9 cellular contexts compared by ENCODE assay signal in the genomic region with DNA sequence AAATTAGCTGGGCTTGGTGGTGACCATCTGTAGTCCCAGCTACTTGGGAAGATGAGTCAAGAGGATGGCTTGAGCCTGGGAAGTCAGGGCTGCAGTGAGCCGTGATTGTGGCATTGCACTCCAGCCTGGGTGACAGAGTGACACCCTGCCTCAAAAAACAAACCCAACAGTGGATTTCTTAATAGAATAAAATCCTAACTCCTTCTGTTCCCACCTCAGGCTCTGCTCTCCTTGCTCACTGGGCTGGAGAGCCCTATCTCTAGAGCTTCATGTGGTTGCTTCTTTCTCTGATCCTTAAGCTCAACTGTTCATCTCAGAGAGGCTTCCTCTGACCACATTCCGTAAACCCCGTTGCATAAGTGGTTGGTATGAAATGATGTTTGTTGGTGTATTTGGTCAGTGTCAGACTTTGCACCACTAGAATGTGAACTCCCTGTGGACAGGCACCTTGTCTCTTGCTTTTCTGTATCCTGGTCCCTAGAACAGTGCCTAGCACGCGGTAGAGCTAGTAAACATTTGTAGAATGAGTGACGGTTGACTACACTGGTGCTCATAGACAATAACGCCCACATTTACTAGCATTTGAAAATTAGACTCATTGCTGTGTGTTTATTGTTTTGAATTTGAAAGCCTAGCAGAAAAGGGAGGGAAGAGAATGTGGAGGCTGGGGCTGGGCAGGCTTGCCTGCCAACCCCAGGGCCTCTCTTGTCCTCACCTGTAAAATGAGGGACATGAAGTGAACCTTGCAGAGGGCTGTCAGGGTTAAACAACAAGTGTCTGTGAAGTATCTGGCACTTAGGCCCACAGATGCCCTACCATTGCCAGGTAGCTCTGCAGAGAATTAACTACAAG. TPM values are rescaled to one million over a fixed set of nuclear protein-coding genes. Genes with fewer than 3 reads are reported as not detected.
DNase-seq lines count a peak whose midpoint lies in the region; ATAC-seq and TF ChIP-seq lines count a peak whose summit lies in the region.
"Had no signal": no experiment of that assay in that cellular context is flagged by ENCODE, and none has a peak within 500 bp of the region (broad histone marks: within the 10 kb centered on the region; RNA-seq: fewer than 3 reads in every experiment).

No MANE protein-coding gene starts in this region.

- H3K27me3 Mint-ChIP-seq in effector memory CD8-positive, alpha-beta T cell: no peaks in the 10 kb centered on the region
- H3K27me3 Mint-ChIP-seq in progenitor cell of endocrine pancreas: no peaks in the 10 kb centered on the region

- TF ChIP-seq CTCF in progenitor cell of endocrine pancreas (IDR thresholded peaks at IDR 0.05; ENCODE audit: unreplicated experiment): no peak

- peaks cover 67% of the 10 kb centered on the region for H3K36me3 Mint-ChIP-seq in effector memory CD8-positive, alpha-beta T cell (ENCODE audit: insufficient read depth)
- H3K36me3 Mint-ChIP-seq in progenitor cell of endocrine pancreas (ENCODE audit: insufficient read depth): peaks cover 11% of the 10 kb centered on the region

- no peak for ATAC-seq in effector memory CD8-positive, alpha-beta T cell (replicated peaks)
- no peak for ATAC-seq in HG03354 (IDR thresholded peaks at IDR 0.05; ENCODE audit: poor library complexity, severe bottlenecking, unreplicated experiment)

- H3K4me1 Mint-ChIP-seq in effector memory CD8-positive, alpha-beta T cell (ENCODE audit: low read depth in 2 of 2): peaks cover 45 to 59% of the 10 kb centered on the region in 2 donors
- peaks cover 25% of the 10 kb centered on the region for H3K4me1 Mint-ChIP-seq in progenitor cell of endocrine pancreas (ENCODE audit: low read depth)

- H3K27ac Mint-ChIP-seq in effector memory CD8-positive, alpha-beta T cell: peak overlapping the region; percentile 74 to 84
- H3K27ac Mint-ChIP-seq in progenitor cell of endocrine pancreas: peak overlapping the region; percentile 58

- DNase-seq in NCI-H2029 (lab: John Stamatoyannopoulos, UW): peak; percentile 18
- DNase-seq in NCI-H2029 treated with DMSO at 0.1 percent for 48 hours (lab: John Stamatoyannopoulos, UW): no peak
- peak; percentile 71 for DNase-seq in MV-4-11 (lab: John Stamatoyannopoulos, UW)
- no peak for DNase-seq in effector memory CD8-positive, alpha-beta T cell
- no peak for DNase-seq in progenitor cell of endocrine pancreas (ENCODE audit: low spot score, unreplicated experiment)
- DNase-seq in retina: no peak
- no peak for DNase-seq in DMS53 (lab: John Stamatoyannopoulos, UW)
- DNase-seq: effector memory CD4-positive, alpha-beta T cell had no signal

- peak overlapping the region; percentile 31 to 56 for H3K4me3 Mint-ChIP-seq in effector memory CD8-positive, alpha-beta T cell
- H3K4me3 Mint-ChIP-seq in progenitor cell of endocrine pancreas (ENCODE audit: low read depth): no peak overlapping the region

- H3K9me3 Mint-ChIP-seq in effector memory CD8-positive, alpha-beta T cell: no peaks in the 10 kb centered on the region
- H3K9me3 Mint-ChIP-seq in progenitor cell of endocrine pancreas (ENCODE audit: low read depth): no peaks in the 10 kb centered on the region

RNA-seq across cellular contexts. Expression of a gene that starts 4.2 kb away (rescaled TPM):
- 171 and 177 TPM in 2 replicates for total RNA-seq in progenitor cell of endocrine pancreas

RNA-seq across cellular contexts. Expression of a gene that starts 34.8 kb away (rescaled TPM):
- 0.29 and 0.91 TPM in 2 replicates for total RNA-seq in progenitor cell of endocrine pancreas

Comparison
In these comparisons a context has a peak if more than half of its experiments do, and no peak if none do; other contexts are left out.
1. DNase-seq: peak in NCI-H2029 (single experiment) and MV-4-11 (single experiment); none in NCI-H2029 treated with DMSO at 0.1 percent for 48 hours (single experiment), effector memory CD8-positive, alpha-beta T cell (0 of 3), progenitor cell of endocrine pancreas (single experiment), retina (single experiment) and DMS53 (single experiment).